ENCODE assay signal across 1 cellular context in genomic region chr20:64191002-64191401, GRCh38.
TF ChIP-seq lines count a peak whose summit lies in the region.

No MANE protein-coding gene starts in this region.

TF ChIP-seq in GM23338, 12 proteins besides CTCF, POLR2A, EP300 and RAD21 (continued from another document):
- no peak for TF ChIP-seq REST (IDR thresholded peaks at IDR 0.05; ENCODE audit: unreplicated experiment)
- TF ChIP-seq STAT1 (IDR thresholded peaks at IDR 0.05; ENCODE audit: unreplicated experiment) = no peak
TF ChIP-seq in GM23338: peak in this region for 0.
